In genomic region chr18:78937166-78937565, GRCh38 we compare ENCODE assay signal across 29 cellular contexts. TPM values are rescaled to one million over a fixed set of nuclear protein-coding genes. Genes with fewer than 3 reads are reported as not detected.
"Had no signal": no experiment of that assay in that cellular context is flagged by ENCODE, and none has a peak within 500 bp of the region (broad histone marks: within the 10 kb centered on the region; RNA-seq: fewer than 3 reads in every experiment).

No MANE protein-coding gene starts in this region.

- H3K4me1 ChIP-seq: ascending aorta had no signal

- DNase-seq: activated B cell treated with CpG ODN at 0.5 μM for 24 hours; activated CD4-positive, alpha-beta memory T cell treated with anti-CD3 and anti-CD28 coated beads for 36 hours; activated CD4-positive, alpha-beta T cell treated with anti-CD3 and anti-CD28 coated beads for 4 hours; activated CD4-positive, alpha-beta T cell treated with anti-CD3 and anti-CD28 coated beads, Interleukin-2, amount 10 ng/mL, durations not matched to agents 24 days and 14 days; activated CD4-positive, alpha-beta T cell treated with anti-CD3 and anti-CD28 coated beads, Interleukin-2, amount 50 U/mL, for 1 hour; activated CD4-positive, alpha-beta T cell treated with anti-CD3 and anti-CD28 coated beads, Interleukin-2, amount 50 U/mL, for 4 hours; activated CD8-positive, alpha-beta memory T cell treated with anti-CD3 and anti-CD28 coated beads, Interleukin-2, amount 50 U/mL, for 4 hours; activated CD8-positive, alpha-beta T cell treated with anti-CD3 and anti-CD28 coated beads for 36 hours; activated effector memory CD4-positive, alpha-beta T cell treated with Interleukin-2 at 50 U/mL for 16 hours; activated gamma-delta T cell; activated naive CD4-positive, alpha-beta T cell treated with anti-CD3 and anti-CD28 coated beads, Interleukin-2, amount 10 ng/mL, durations not matched to agents 7 days and 5 days; activated naive CD4-positive, alpha-beta T cell treated with Interleukin-2 at 50 U/mL for 16 hours; activated naive CD8-positive, alpha-beta T cell treated with anti-CD3 and anti-CD28 coated beads, Interleukin-2, amount 10 ng/mL, durations not matched to agents 7 days and 5 days; activated naive CD8-positive, alpha-beta T cell treated with anti-CD3 and anti-CD28 coated beads, Interleukin-2, amount 50 U/mL, for 24 hours; activated T-cell treated with anti-CD3 and anti-CD28 coated beads, Interleukin-2, amount 50 U/mL, for 24 hours; activated T-cell treated with anti-CD3 and anti-CD28 coated beads, Interleukin-2, amount 50 U/mL, for 48 hours; amygdala; anterior cingulate cortex; caudate nucleus; cerebellar nuclear complex; SW 1271; T-helper 1 cell; T-helper 2 cell; T-helper 9 cell had no signal

- H3K36me3 ChIP-seq: ascending aorta, cardiac muscle cell had no signal

- H3K27me3 ChIP-seq: ascending aorta, cardiac muscle cell had no signal

- H3K27ac ChIP-seq: ascending aorta, cardiac muscle cell, VCaP had no signal

- H3K4me3 ChIP-seq: ascending aorta, cardiac muscle cell had no signal

RNA-seq across cellular contexts. Expression of gene SALL3, which starts 42.5 kb away (rescaled TPM):
- total RNA-seq: activated B cell treated with CpG ODN at 0.5 μM for 24 hours; activated CD4-positive, alpha-beta memory T cell treated with anti-CD3 and anti-CD28 coated beads for 36 hours; activated CD4-positive, alpha-beta T cell treated with anti-CD3 and anti-CD28 coated beads, Interleukin-2, amount 10 ng/mL, durations not matched to agents 24 days and 14 days; activated CD8-positive, alpha-beta T cell treated with anti-CD3 and anti-CD28 coated beads for 36 hours; activated naive CD8-positive, alpha-beta T cell treated with anti-CD3 and anti-CD28 coated beads, Interleukin-2, amount 10 ng/mL, durations not matched to agents 7 days and 5 days; activated T-helper 2 cell treated with anti-CD3 and anti-CD28 coated beads, Interferon-gamma antibody, Interleukin-2, Interleukin-4, amounts not matched to agents 10 μg/mL and 5 μg/mL and 100 μg/mL, durations not matched to agents 14 hours and 24 hours and 36 hours; ascending aorta; bronchial epithelial cell had no signal
